ENCODE assay signal across 11 cellular contexts in the genomic region with DNA sequence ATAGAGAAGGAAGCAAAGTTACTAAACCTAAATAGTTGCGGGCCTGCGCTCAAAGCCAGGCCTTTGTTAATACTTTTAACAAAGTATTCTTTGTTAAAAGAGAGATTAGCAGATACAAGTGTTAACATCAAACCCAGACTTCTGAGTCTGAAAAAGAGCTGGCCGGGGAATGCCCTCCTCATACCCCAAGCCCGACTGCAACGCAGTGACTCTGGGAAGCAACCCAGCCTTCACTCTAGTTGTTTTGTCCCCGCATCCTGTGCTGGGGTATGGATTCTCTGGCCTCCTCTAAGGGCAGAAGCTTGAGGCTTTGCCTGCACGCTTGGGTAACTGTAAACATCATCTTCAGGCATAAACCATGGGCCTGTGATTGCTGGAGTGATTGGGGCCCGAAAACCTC. TPM values are rescaled to one million over a fixed set of nuclear protein-coding genes. Genes with fewer than 3 reads are reported as not detected.
A peak's percentile ranks its signal among the peaks of the same experiment; 100 is the strongest.
DNase-seq lines count a peak whose midpoint lies in the region; ATAC-seq and TF ChIP-seq lines count a peak whose summit lies in the region.
"Had no signal": no experiment of that assay in that cellular context is flagged by ENCODE, and none has a peak within 500 bp of the region (broad histone marks: within the 10 kb centered on the region; RNA-seq: fewer than 3 reads in every experiment).

No MANE protein-coding gene starts in this region.

- peak overlapping the region; percentile 72 for H3K27ac Mint-ChIP-seq in activated naive CD4-positive, alpha-beta T cell treated with anti-CD3 and anti-CD28 coated beads, Interleukin-2, amount 50 U/mL, for 24 hours
- H3K27ac Mint-ChIP-seq in activated CD8-positive, alpha-beta T cell treated with anti-CD3 and anti-CD28 coated beads for 36 hours = peak overlapping the region; percentile 91

- H3K4me1 ChIP-seq in A673 (ENCODE audit: insufficient read depth, low read length, poor library complexity, severe bottlenecking) = no peaks in the 10 kb centered on the region
- H3K4me1 ChIP-seq: lower lobe of right lung had no signal

- no peaks in the 10 kb centered on the region for H3K27me3 Mint-ChIP-seq in activated naive CD4-positive, alpha-beta T cell treated with anti-CD3 and anti-CD28 coated beads, Interleukin-2, amount 50 U/mL, for 24 hours
- H3K27me3 Mint-ChIP-seq in activated CD8-positive, alpha-beta T cell treated with anti-CD3 and anti-CD28 coated beads for 36 hours = no peaks in the 10 kb centered on the region

- no peak for ATAC-seq in activated CD8-positive, alpha-beta T cell treated with anti-CD3 and anti-CD28 coated beads for 36 hours
- ATAC-seq: lower lobe of right lung had no signal

- H3K9me3 ChIP-seq in A673 (ENCODE audit: low read depth, low read length, poor library complexity, severe bottlenecking) = no peaks in the 10 kb centered on the region
- H3K9me3 ChIP-seq: lower lobe of right lung had no signal

- CTCF ChIA-PET in activated CD8-positive, alpha-beta T cell treated with anti-CD3 and anti-CD28 coated beads for 36 hours (lab: Charles Lee) = interaction anchor here (1.8 to 4.2 kb wide), 3 partner anchors 12 to 103 kb away, joined by 4 to 20 read pairs (median 17); no protein-coding TSS in a partner anchor
- CTCF ChIA-PET in A673 (lab: Charles Lee) = interaction anchor here (1.2 kb wide), 1 partner anchor 40 kb away, joined by 5 read pairs; no protein-coding TSS in a partner anchor

- H3K36me3 ChIP-seq in A673 (ENCODE audit: insufficient read depth, low read length, poor library complexity, severe bottlenecking) = peaks cover 41% of the 10 kb centered on the region

- H3K9me3 Mint-ChIP-seq in activated naive CD4-positive, alpha-beta T cell treated with anti-CD3 and anti-CD28 coated beads, Interleukin-2, amount 50 U/mL, for 24 hours = no peaks in the 10 kb centered on the region
- no peaks in the 10 kb centered on the region for H3K9me3 Mint-ChIP-seq in activated CD8-positive, alpha-beta T cell treated with anti-CD3 and anti-CD28 coated beads for 36 hours

- no peaks in the 10 kb centered on the region for H3K27me3 ChIP-seq in A673 (replicated peaks; ENCODE audit: insufficient read depth, low read depth, low read length, poor library complexity)

- H3K36me3 Mint-ChIP-seq in activated naive CD4-positive, alpha-beta T cell treated with anti-CD3 and anti-CD28 coated beads, Interleukin-2, amount 50 U/mL, for 24 hours = peaks cover 10% of the 10 kb centered on the region
- peaks cover 47% of the 10 kb centered on the region for H3K36me3 Mint-ChIP-seq in activated CD8-positive, alpha-beta T cell treated with anti-CD3 and anti-CD28 coated beads for 36 hours (ENCODE audit: low read depth)

- no peak overlapping the region for H3K4me3 ChIP-seq in A673 (ENCODE audit: low read depth, low read length, poor library complexity, severe bottlenecking)
- H3K4me3 ChIP-seq: lower lobe of right lung had no signal

- H3K27ac ChIP-seq in temporal lobe (ENCODE audit: low read depth, low read length) = peak overlapping the region; percentile 2
- no peak overlapping the region for H3K27ac ChIP-seq in A673 (ENCODE audit: low read depth, low read length, poor library complexity, severe bottlenecking)

- POLR2A ChIA-PET in activated CD8-positive, alpha-beta T cell treated with anti-CD3 and anti-CD28 coated beads for 36 hours (lab: Charles Lee) = interaction anchor here (1.0 kb wide), 1 partner anchor 9 kb away, joined by 4 read pairs; no protein-coding TSS in a partner anchor
- POLR2A ChIA-PET in A673 (lab: Charles Lee; ENCODE audit: low non-redundant PET) = no interaction called here

- intact Hi-C loops in activated CD8-positive, alpha-beta T cell treated with anti-CD3 and anti-CD28 coated beads for 36 hours (cut with micrococcal nuclease) = loop anchor here (5.0 kb wide), 1 partner anchor 37 kb away; no protein-coding TSS in a partner anchor
- intact Hi-C loops in A673 (cut with micrococcal nuclease; ENCODE audit: unreplicated experiment) = no loop called here

- DNase-seq in activated naive CD4-positive, alpha-beta T cell treated with anti-CD3 and anti-CD28 coated beads, Interleukin-2, amount 50 U/mL, for 16 hours = no peak
- DNase-seq in activated CD8-positive, alpha-beta T cell treated with anti-CD3 and anti-CD28 coated beads for 36 hours = no peak
- DNase-seq in medulla oblongata (ENCODE audit: extremely low spot score) = peak; percentile 11
- DNase-seq in G401 (ENCODE audit: low spot score) = no peak
- no peak for DNase-seq in ureter (ENCODE audit: low spot score)
- DNase-seq in A673 (ENCODE audit: low spot score) = no peak
- DNase-seq: NCI-H2029 treated with DMSO at 0.1 percent for 48 hours, occipital lobe had no signal

- no TSS peak for BruUV-seq in A673 (replicated peaks; lab: Mats Ljungman, UMichigan)

- in situ Hi-C loops in G401 (cut with HindIII; ENCODE audit: low sequenced_read_pairs) = no loop called here

- peaks cover 30% of the 10 kb centered on the region for H3K4me1 Mint-ChIP-seq in activated naive CD4-positive, alpha-beta T cell treated with anti-CD3 and anti-CD28 coated beads, Interleukin-2, amount 50 U/mL, for 24 hours
- peaks cover 25% of the 10 kb centered on the region for H3K4me1 Mint-ChIP-seq in activated CD8-positive, alpha-beta T cell treated with anti-CD3 and anti-CD28 coated beads for 36 hours (ENCODE audit: low read depth)

- H3K4me3 Mint-ChIP-seq in activated naive CD4-positive, alpha-beta T cell treated with anti-CD3 and anti-CD28 coated beads, Interleukin-2, amount 50 U/mL, for 24 hours = no peak overlapping the region
- no peak overlapping the region for H3K4me3 Mint-ChIP-seq in activated CD8-positive, alpha-beta T cell treated with anti-CD3 and anti-CD28 coated beads for 36 hours

- no peak for TF ChIP-seq CTCF in activated CD8-positive, alpha-beta T cell treated with anti-CD3 and anti-CD28 coated beads for 36 hours (IDR thresholded peaks at IDR 0.05)
- TF ChIP-seq CTCF in A673 (conservative IDR thresholded peaks at IDR 0.05; ENCODE audit: low read depth, low read length) = no peak

RNA-seq across cellular contexts. Expression of a gene that starts 48.3 kb away (rescaled TPM):
- 10 to 100 TPM; 89.9 to 92.1 TPM for total RNA-seq in activated CD8-positive, alpha-beta T cell treated with anti-CD3 and anti-CD28 coated beads for 36 hours
- total RNA-seq in temporal lobe (17.0 TPM), ureter (18.6 TPM), A673 (2021) (5.4 and 5.5 TPM in 2 replicates)
- 0.31 and 1.7 TPM in 2 replicates for total RNA-seq in G401 (2014; rRNA removed; shearing (Covaris generic))

RNA-seq across cellular contexts. Expression of a gene that starts 54.1 kb away (rescaled TPM):
- total RNA-seq in activated CD8-positive, alpha-beta T cell treated with anti-CD3 and anti-CD28 coated beads for 36 hours = 10 to 100 TPM; 76.2 to 93.4 TPM
- 30.7 TPM for total RNA-seq in temporal lobe
- total RNA-seq in G401 (2014; rRNA removed; shearing (Covaris generic)) = 54.5 and 55.5 TPM in 2 replicates
- 63.7 TPM for total RNA-seq in ureter
- 93.0 and 95.3 TPM in 2 replicates for total RNA-seq in A673 (2021)
